Comparison of ENCODE assay signal across 14 cellular contexts in the genomic region with DNA sequence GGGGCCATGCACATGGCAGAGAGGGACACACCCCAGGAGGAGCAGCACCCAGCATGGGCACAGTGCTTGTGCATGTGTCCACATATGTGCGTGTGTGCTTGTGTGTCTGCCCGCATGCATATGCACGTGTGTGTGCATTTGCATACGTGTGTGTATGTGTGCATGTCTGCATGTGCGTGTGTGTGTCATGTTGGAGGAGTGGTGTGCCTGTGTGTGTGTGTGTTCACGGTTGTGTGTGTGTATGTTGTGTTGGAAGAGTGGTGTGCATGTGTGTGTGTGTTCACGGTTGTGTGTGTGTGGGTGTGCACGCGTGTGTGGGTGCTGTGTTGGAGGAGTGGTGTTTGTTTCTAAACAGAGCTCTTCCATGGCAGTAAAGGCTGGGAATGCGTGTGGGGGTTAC.
"Had no signal": no experiment of that assay in that cellular context is flagged by ENCODE, and none has a peak within 500 bp of the region (broad histone marks: within the 10 kb centered on the region; RNA-seq: fewer than 3 reads in every experiment).

No MANE protein-coding gene starts in this region.

- ATAC-seq: effector memory CD8-positive, alpha-beta T cell; gastroesophageal sphincter; left cardiac atrium; naive thymus-derived CD4-positive, alpha-beta T cell; pancreas; right cardiac atrium had no signal

- H3K27ac ChIP-seq: esophagus squamous epithelium, gastroesophageal sphincter, pancreas had no signal

- H3K36me3 ChIP-seq: esophagus squamous epithelium, gastroesophageal sphincter, pancreas had no signal

- H3K9me3 ChIP-seq: esophagus squamous epithelium, gastroesophageal sphincter, pancreas had no signal

- DNase-seq: effector memory CD8-positive, alpha-beta T cell; esophagus squamous epithelium; foreskin fibroblast; kidney; left cardiac atrium; naive thymus-derived CD4-positive, alpha-beta T cell; nephron progenitor cell; stimulated activated CD4-positive, alpha-beta T cell treated with anti-CD3 and anti-CD28 coated beads, Interleukin-2, amount 100 ng/mL, for 48 hours; stimulated activated naive CD4-positive, alpha-beta T cell treated with Interleukin-2 at 50 U/mL for 16 hours; trophoblast cell had no signal

- H3K4me3 ChIP-seq: esophagus squamous epithelium, gastroesophageal sphincter, pancreas, smooth muscle cell had no signal

- H3K4me1 ChIP-seq: pancreas had no signal

- H3K4me2 ChIP-seq: smooth muscle cell had no signal

- FAIRE-seq: kidney, pancreas had no signal
